Comparison of ENCODE assay signal across 8 cellular contexts in genomic region chr11:130070829-130071205, GRCh38. TPM values are rescaled to one million over a fixed set of nuclear protein-coding genes. Genes with fewer than 3 reads are reported as not detected.
DNase-seq lines count a peak whose midpoint lies in the region; ATAC-seq and FAIRE-seq lines count a peak whose summit lies in the region.

No MANE protein-coding gene starts in this region.

- H3K27me3 Mint-ChIP-seq in IgD-negative memory B cell = peaks cover 11% of the 10 kb centered on the region
- no peaks in the 10 kb centered on the region for H3K27me3 Mint-ChIP-seq in activated naive CD8-positive, alpha-beta T cell treated with anti-CD3 and anti-CD28 coated beads, Interleukin-2, amount 50 U/mL, for 24 hours

- DNase-seq in AML-193 (lab: John Stamatoyannopoulos, UW) (peak; percentile 20 to 56), small intestine (peak; percentile 33), frontal cortex (ENCODE audit: low spot score in 2 of 2) (no peak), posterior vena cava (ENCODE audit: low spot score) (no peak)
- peak; percentile 9 for DNase-seq in activated naive CD8-positive, alpha-beta T cell treated with anti-CD3 and anti-CD28 coated beads, Interleukin-2, amount 50 U/mL, for 24 hours

- ATAC-seq in activated naive CD8-positive, alpha-beta T cell treated with anti-CD3 and anti-CD28 coated beads, Interleukin-2, amount 50 U/mL, for 24 hours = no peak
- ATAC-seq in GM18511 (IDR thresholded peaks at IDR 0.05; ENCODE audit: unreplicated experiment) = no peak

- H3K27me3 ChIP-seq in small intestine (ENCODE audit: control insufficient read depth in 2 of 2, insufficient read depth in 2 of 2, low read length in 2 of 2) = no peaks in the 10 kb centered on the region

- H3K36me3 ChIP-seq in small intestine (ENCODE audit: control insufficient read depth in 2 of 2, insufficient read depth in 2 of 2, low read length in 2 of 2) = no peaks in the 10 kb centered on the region

- H3K4me1 ChIP-seq in small intestine (ENCODE audit: control insufficient read depth in 2 of 2, insufficient read depth in 1 of 2, low read depth in 1 of 2, low read length in 1 of 2) = no peaks in the 10 kb centered on the region

- H3K9me3 Mint-ChIP-seq in IgD-negative memory B cell = no peaks in the 10 kb centered on the region
- no peaks in the 10 kb centered on the region for H3K9me3 Mint-ChIP-seq in activated naive CD8-positive, alpha-beta T cell treated with anti-CD3 and anti-CD28 coated beads, Interleukin-2, amount 50 U/mL, for 24 hours

- H3K27ac ChIP-seq in small intestine (ENCODE audit: low read depth in 1 of 2, low read length in 1 of 2) = peak overlapping the region; percentile 92 to 97

- 1 to 3% (median 2%) methylated on average over 22 to 24 of the region's 24 CpGs for WGBS in small intestine, 3 donors

- peak overlapping the region; percentile 81 to 96 (median 89) for H3K4me3 Mint-ChIP-seq in IgD-negative memory B cell
- H3K4me3 Mint-ChIP-seq in activated naive CD8-positive, alpha-beta T cell treated with anti-CD3 and anti-CD28 coated beads, Interleukin-2, amount 50 U/mL, for 24 hours = peak overlapping the region; percentile 78

- H3K9me3 ChIP-seq in small intestine (ENCODE audit: control insufficient read depth, low read depth) = no peaks in the 10 kb centered on the region

- H3K4me3 ChIP-seq in iPS-11a (ENCODE audit: low read depth, low read length) (peak overlapping the region; percentile 78), small intestine (ENCODE audit: low read depth in 1 of 2, low read length in 2 of 2) (peak overlapping the region; percentile 86 to 98)

- peaks cover 10 to 27% (median 13%) of the 10 kb centered on the region in 3 donors for H3K4me1 Mint-ChIP-seq in IgD-negative memory B cell
- H3K4me1 Mint-ChIP-seq in activated naive CD8-positive, alpha-beta T cell treated with anti-CD3 and anti-CD28 coated beads, Interleukin-2, amount 50 U/mL, for 24 hours = peaks cover 26% of the 10 kb centered on the region

- H3K36me3 Mint-ChIP-seq in IgD-negative memory B cell = no peaks in the 10 kb centered on the region
- no peaks in the 10 kb centered on the region for H3K36me3 Mint-ChIP-seq in activated naive CD8-positive, alpha-beta T cell treated with anti-CD3 and anti-CD28 coated beads, Interleukin-2, amount 50 U/mL, for 24 hours (ENCODE audit: low read depth)

- peak overlapping the region in 2 of 3 donors; percentile 40 to 74 for H3K27ac Mint-ChIP-seq in IgD-negative memory B cell
- peak overlapping the region; percentile 29 for H3K27ac Mint-ChIP-seq in activated naive CD8-positive, alpha-beta T cell treated with anti-CD3 and anti-CD28 coated beads, Interleukin-2, amount 50 U/mL, for 24 hours

- intact Hi-C loops in posterior vena cava (cut with DNase I) = loop anchor here in 1 of 2 donors (5.0 kb wide), 1 partner anchor 61 kb away; no protein-coding TSS in a partner anchor

- no peak for FAIRE-seq in small intestine (lab: Jason Lieb, UNC)
- FAIRE-seq in frontal cortex (lab: Jason Lieb, UNC) = no peak

RNA-seq across cellular contexts. Expression of gene APLP2, which starts 1.1 kb away (rescaled TPM):
- polyA plus RNA-seq in IgD-negative memory B cell (36.3 TPM), small intestine (100 to 1,000 TPM in 1 of 3 donors, 10 to 100 TPM in 2; 72.7 to 183 (median 91.7) TPM)
- total RNA-seq in frontal cortex (241 TPM), posterior vena cava (100 to 1,000 TPM; 284 to 350 TPM)

Comparison
In these comparisons a context has a peak if more than half of its experiments do, and no peak if none do; other contexts are left out.
1. DNase-seq: peak in AML-193 (2 of 2), activated naive CD8-positive, alpha-beta T cell treated with anti-CD3 and anti-CD28 coated beads, Interleukin-2, amount 50 U/mL, for 24 hours (single experiment) and small intestine (single experiment); none in frontal cortex (0 of 2) and posterior vena cava (single experiment).